ENCODE assay signal across 8 cellular contexts in the genomic region with DNA sequence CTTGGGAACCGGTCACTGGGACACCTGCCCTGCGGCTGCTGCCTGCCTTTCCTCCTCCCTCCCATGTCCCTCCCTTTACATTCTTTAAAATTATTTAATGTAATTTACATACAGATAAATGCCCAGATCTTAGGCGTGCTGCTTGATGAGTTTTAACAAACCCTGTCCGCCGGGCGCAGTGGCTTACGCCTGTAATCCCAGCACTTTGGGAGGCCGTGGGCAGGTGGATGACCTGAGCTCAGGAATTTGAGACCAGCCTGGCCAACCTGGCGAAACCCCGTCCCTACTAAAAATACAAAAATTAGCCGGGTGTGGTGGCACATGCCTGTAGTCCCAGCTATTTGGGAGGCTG. TPM values are rescaled to one million over a fixed set of nuclear protein-coding genes. Genes with fewer than 3 reads are reported as not detected.
A peak's percentile ranks its signal among the peaks of the same experiment; 100 is the strongest.
DNase-seq lines count a peak whose midpoint lies in the region; ATAC-seq and TF ChIP-seq lines count a peak whose summit lies in the region.
"Not testable (repeated sequence)": the region's sequence is repeated elsewhere in the genome, so short reads cannot be mapped to it uniquely, and the experiment has no call there.

No MANE protein-coding gene starts in this region.

- H3K4me1 Mint-ChIP-seq in CD14-positive monocyte (peaks cover 13% of the 10 kb centered on the region), IgD-negative memory B cell (peaks cover 16 to 18% (median 16%) of the 10 kb centered on the region in 3 donors)

- H3K4me3 ChIP-seq in adipocyte (ENCODE audit: low read length) (peak overlapping the region; percentile 95), epithelial cell of proximal tubule (ENCODE audit: low read depth, low read length) (peak overlapping the region; percentile 95), lower lobe of right lung (peak overlapping the region; percentile 100), parathyroid adenoma (ENCODE audit: low read depth, low read length) (peak overlapping the region; percentile 81), tibial artery (peak overlapping the region; percentile 72 to 85)

- H3K27ac ChIP-seq in VCaP: peak overlapping the region; percentile 93
- H3K27ac ChIP-seq in lower lobe of right lung: not testable (repeated sequence)
- peak overlapping the region; percentile 88 for H3K27ac ChIP-seq in parathyroid adenoma
- H3K27ac ChIP-seq in tibial artery: peak overlapping the region; percentile 80

- TF ChIP-seq CTCF in CD14-positive monocyte (IDR thresholded peaks at IDR 0.05) (peak; percentile 38), VCaP (conservative IDR thresholded peaks at IDR 0.05) (peak; percentile 39; the same call in 1 of the 2 replicates)
- TF ChIP-seq CTCF in epithelial cell of proximal tubule (conservative IDR thresholded peaks at IDR 0.05; ENCODE audit: low read depth, low read length); lower lobe of right lung (IDR thresholded peaks at IDR 0.05); parathyroid adenoma (IDR thresholded peaks at IDR 0.05); tibial artery (IDR thresholded peaks at IDR 0.05): not testable (repeated sequence)

- H3K9ac ChIP-seq in adipocyte (ENCODE audit: low read length): peak overlapping the region; percentile 96
- not testable (repeated sequence) for H3K9ac ChIP-seq in parathyroid adenoma

- not testable (repeated sequence) for H3K27me3 ChIP-seq in adipocyte (replicated peaks; ENCODE audit: control insufficient read depth, insufficient read depth, low read length); lower lobe of right lung (ENCODE audit: low read depth); parathyroid adenoma (ENCODE audit: control insufficient read depth, insufficient read depth, low read length); tibial artery

- H3K36me3 ChIP-seq in adipocyte (ENCODE audit: control insufficient read depth, insufficient read depth, low read length, severe bottlenecking) (peaks cover 12% of the 10 kb centered on the region), lower lobe of right lung (peaks cover 30% of the 10 kb centered on the region), tibial artery (peaks cover 0 to 33% (median 9%) of the 10 kb centered on the region in 3 donors)
- not testable (repeated sequence) for H3K36me3 ChIP-seq in parathyroid adenoma (ENCODE audit: control insufficient read depth, insufficient read depth, low read length)

- H3K79me2 ChIP-seq in parathyroid adenoma: not testable (repeated sequence)

- not testable (repeated sequence) for DNase-seq in CD14-positive monocyte (ENCODE audit: low spot score); adipocyte (ENCODE audit: low read depth); epithelial cell of proximal tubule (ENCODE audit: low read depth); lower lobe of right lung
- DNase-seq in tibial artery: peak in 1 of 2 donors; percentile 24

- peaks cover 25 to 34% of the 10 kb centered on the region in 2 donors for H3K36me3 Mint-ChIP-seq in CD14-positive monocyte
- not testable (repeated sequence) for H3K36me3 Mint-ChIP-seq in IgD-negative memory B cell

- not testable (repeated sequence) for H3K9me3 ChIP-seq in adipocyte (ENCODE audit: control insufficient read depth, low read length); lower lobe of right lung; parathyroid adenoma (ENCODE audit: control insufficient read depth, low read length); tibial artery

- intact Hi-C loops in CD14-positive monocyte (cut with micrococcal nuclease): loop anchor here (5.0 kb wide), 2 partner anchors 390 to 915 kb away; a partner anchor contains a TSS
- intact Hi-C loops in lower lobe of right lung (cut with DNase I): loop anchor here (10.0 kb wide), 1 partner anchor 313 kb away; no protein-coding TSS in a partner anchor
- intact Hi-C loops in tibial artery (cut with DNase I; ENCODE audit: low total_unique reads): loop anchor here (5.0 kb wide), 2 partner anchors 315 to 390 kb away; no protein-coding TSS in a partner anchor

- H3K9me3 Mint-ChIP-seq in CD14-positive monocyte, IgD-negative memory B cell: not testable (repeated sequence)

- H2AFZ ChIP-seq in parathyroid adenoma: peak overlapping the region; percentile 99

- H3K27ac Mint-ChIP-seq in CD14-positive monocyte (peak overlapping the region in 1 of 7 donors; percentile 68), IgD-negative memory B cell (peak overlapping the region in 2 of 3 donors; percentile 87 to 93)

- H3K4me3 Mint-ChIP-seq in CD14-positive monocyte: peak overlapping the region in 1 of 2 donors; percentile 93
- peak overlapping the region; percentile 88 to 98 (median 96) for H3K4me3 Mint-ChIP-seq in IgD-negative memory B cell

- not testable (repeated sequence) for H3K27me3 Mint-ChIP-seq in CD14-positive monocyte (ENCODE audit: low read depth in 3 of 3); IgD-negative memory B cell

- not testable (repeated sequence) for ATAC-seq in lower lobe of right lung

- H3K4me1 ChIP-seq in adipocyte (ENCODE audit: control insufficient read depth, insufficient read depth, low read length); parathyroid adenoma: not testable (repeated sequence)
- H3K4me1 ChIP-seq in lower lobe of right lung (peaks cover 18% of the 10 kb centered on the region), tibial artery (peaks cover 0 to 10% (median 7%) of the 10 kb centered on the region in 4 donors)

- H3K4me2 ChIP-seq in parathyroid adenoma (ENCODE audit: low read length): peak overlapping the region; percentile 80

RNA-seq across cellular contexts. Expression of a gene that starts 0.3 kb away (rescaled TPM):
- 10 to 100 TPM; 30.1 to 31.8 TPM for polyA plus RNA-seq in CD14-positive monocyte
- 38.4 TPM for polyA plus RNA-seq in IgD-negative memory B cell
- total RNA-seq in epithelial cell of proximal tubule: 55.7 and 90.1 TPM in 2 replicates
- 19.5 TPM for total RNA-seq in lower lobe of right lung

RNA-seq across cellular contexts. Expression of a gene that starts 8.6 kb away (rescaled TPM):
- polyA plus RNA-seq in CD14-positive monocyte (100 to 1,000 TPM; 214 to 233 TPM), IgD-negative memory B cell (227 TPM)
- total RNA-seq in epithelial cell of proximal tubule (317 and 331 TPM in 2 replicates), lower lobe of right lung (107 TPM)

RNA-seq across cellular contexts. Expression of a gene that starts 44.2 kb away (rescaled TPM):
- polyA plus RNA-seq in CD14-positive monocyte (10 to 100 TPM; 10.8 to 16.5 TPM), IgD-negative memory B cell (12.6 TPM)
- total RNA-seq in epithelial cell of proximal tubule (22.0 and 26.1 TPM in 2 replicates), lower lobe of right lung (120 TPM)

RNA-seq across cellular contexts. Expression of a gene that starts 53.7 kb away (rescaled TPM):
- polyA plus RNA-seq in CD14-positive monocyte (10 to 100 TPM; 47.0 to 48.7 TPM), IgD-negative memory B cell (54.1 TPM)
- total RNA-seq in epithelial cell of proximal tubule (41.4 and 58.0 TPM in 2 replicates), lower lobe of right lung (118 TPM)
